18 cellular contexts compared by ENCODE assay signal in genomic region chr10:15265076-15265475, GRCh38.
A peak's percentile ranks its signal among the peaks of the same experiment; 100 is the strongest.
DNase-seq lines count a peak whose midpoint lies in the region; ATAC-seq and TF ChIP-seq lines count a peak whose summit lies in the region.
"Had no signal": no experiment of that assay in that cellular context is flagged by ENCODE, and none has a peak within 500 bp of the region (broad histone marks: within the 10 kb centered on the region; RNA-seq: fewer than 3 reads in every experiment).

No MANE protein-coding gene starts in this region.

- no peaks in the 10 kb centered on the region for H3K4me1 Mint-ChIP-seq in nephron
- H3K4me1 Mint-ChIP-seq: CD4-positive, CD25-positive, alpha-beta regulatory T cell; CD8-positive, alpha-beta memory T cell; IgD-negative memory B cell had no signal

- peaks cover 17% of the 10 kb centered on the region for H3K9me3 Mint-ChIP-seq in nephron

- TF ChIP-seq CTCF in GM12865 (IDR thresholded peaks at IDR 0.05; ENCODE audit: insufficient read depth, low read depth, low read length, missing control alignments) (no peak), nephron (IDR thresholded peaks at IDR 0.05; ENCODE audit: unreplicated experiment in 3 of 3) (no peak)

- DNase-seq in GM12865 (ENCODE audit: low read depth), result peak; percentile 16
- peak; percentile 8 for DNase-seq in fibroblast of peridontal ligament (ENCODE audit: extremely low read depth)
- peak; percentile 6 for DNase-seq in islet precursor cell
- no peak for DNase-seq in NOMO-1 treated with DMSO at 0.1 percent for 48 hours (lab: John Stamatoyannopoulos, UW; ENCODE audit: unreplicated experiment)
- DNase-seq in A172 (ENCODE audit: low spot score), result no peak
- no peak for DNase-seq in NCI-H446 treated with DMSO at 0.1 percent for 48 hours (lab: John Stamatoyannopoulos, UW)
- DNase-seq: 8988T; ACHN; BE2C; C1 segment of cervical spinal cord; Caco-2; CD4-positive, CD25-positive, alpha-beta regulatory T cell; CD8-positive, alpha-beta memory T cell; GM23248 had no signal

- no peak overlapping the region for H3K4me3 Mint-ChIP-seq in nephron
- H3K4me3 Mint-ChIP-seq: CD4-positive, CD25-positive, alpha-beta regulatory T cell; CD8-positive, alpha-beta memory T cell; IgD-negative memory B cell had no signal

- no peak for ATAC-seq in HG03095 (IDR thresholded peaks at IDR 0.05; ENCODE audit: unreplicated experiment)

- no peaks in the 10 kb centered on the region for H3K27me3 Mint-ChIP-seq in nephron (ENCODE audit: low read depth)

- H3K36me3 Mint-ChIP-seq in nephron (ENCODE audit: low read depth), result peaks cover 54% of the 10 kb centered on the region
- H3K36me3 Mint-ChIP-seq: IgD-negative memory B cell had no signal

- no peak overlapping the region for H3K4me3 ChIP-seq in GM12865 (ENCODE audit: low read depth, low read length)
- H3K4me3 ChIP-seq: GM23248, HAP-1 had no signal

- H3K27ac Mint-ChIP-seq in nephron, result peak overlapping the region in 2 of 3 experiments; percentile 20 to 43
- H3K27ac Mint-ChIP-seq: CD4-positive, CD25-positive, alpha-beta regulatory T cell; IgD-negative memory B cell had no signal

Comparison
In these comparisons a context has a peak if more than half of its experiments do, and no peak if none do; other contexts are left out.
1. DNase-seq: peak in GM12865 (single experiment), fibroblast of peridontal ligament (single experiment) and islet precursor cell (single experiment); none in NOMO-1 treated with DMSO at 0.1 percent for 48 hours (single experiment), A172 (single experiment) and NCI-H446 treated with DMSO at 0.1 percent for 48 hours (single experiment).